ENCODE assay signal across 1 cellular context in genomic region chr1:206700445-206701036, GRCh38.
TF ChIP-seq lines count a peak whose summit lies in the region.

No MANE protein-coding gene starts in this region.

TF ChIP-seq in SK-N-SH, 30 proteins besides CTCF, POLR2A, EP300 and RAD21 (continued from another document):
- TF ChIP-seq ZBTB33 (IDR thresholded peaks at IDR 0.05; ENCODE audit: borderline replicate concordance, low read depth) (no peak), FOXJ3 (CRISPR knock-in tag; IDR thresholded peaks at IDR 0.05) (no peak), TAF1 (IDR thresholded peaks at IDR 0.05; ENCODE audit: borderline replicate concordance, low read depth, low read length) (no peak), CHD2 (IDR thresholded peaks at IDR 0.05; ENCODE audit: low read length, partially characterized antibody) (no peak), GABPA (IDR thresholded peaks at IDR 0.05; ENCODE audit: low read depth) (no peak)
